ENCODE assay signal across 8 cellular contexts in genomic region chr22:37545703-37546435, GRCh38. TPM values are rescaled to one million over a fixed set of nuclear protein-coding genes. Genes with fewer than 3 reads are reported as not detected.
DNase-seq lines count a peak whose midpoint lies in the region; ATAC-seq and TF ChIP-seq lines count a peak whose summit lies in the region.

No MANE protein-coding gene starts in this region.

- peak overlapping the region; percentile 3 for H2AFZ ChIP-seq in fibroblast of lung (ENCODE audit: low read length)

- no peaks in the 10 kb centered on the region for H3K79me2 ChIP-seq in fibroblast of lung (ENCODE audit: control insufficient read depth, insufficient read depth, low read length)

- H3K27ac Mint-ChIP-seq in nephron = peak overlapping the region; percentile 99 to 100 (median 99)
- H3K27ac Mint-ChIP-seq in naive thymus-derived CD8-positive, alpha-beta T cell = peak overlapping the region in 1 of 10 donors; percentile 63
- peak overlapping the region in 1 of 9 donors; percentile 50 for H3K27ac Mint-ChIP-seq in naive thymus-derived CD4-positive, alpha-beta T cell
- no peak overlapping the region for H3K27ac Mint-ChIP-seq in activated T-helper 1 cell treated with anti-CD3 and anti-CD28 coated beads, Interleukin-12 subunit alpha, Interleukin-12 subunit beta, Interleukin-2, Interleukin-4 antibody, amounts not matched to agents 30 ng/mL and 10 ng/mL and 1 ng/mL, durations not matched to agents 14 hours and 24 hours and 36 hours

- no peak for ATAC-seq in naive thymus-derived CD8-positive, alpha-beta T cell
- no peak for ATAC-seq in naive thymus-derived CD4-positive, alpha-beta T cell

- H3K4me1 ChIP-seq in Peyer's patch (peaks cover 0 to 30% (median 7%) of the 10 kb centered on the region in 4 donors), fibroblast of lung (ENCODE audit: control insufficient read depth, extremely low read depth, insufficient read depth, low read length) (peaks cover 25% of the 10 kb centered on the region)
- H3K4me1 ChIP-seq in naive thymus-derived CD4-positive, alpha-beta T cell (ENCODE audit: control insufficient read depth in 2 of 2, insufficient read depth in 2 of 2, low read length in 2 of 2) = peaks cover 0 to 7% of the 10 kb centered on the region in 2 donors

- H3K27ac ChIP-seq in Peyer's patch (peak overlapping the region; percentile 71 to 83 (median 78)), fibroblast of lung (ENCODE audit: insufficient read depth, low read length) (peak overlapping the region; percentile 82)
- no peak overlapping the region for H3K27ac ChIP-seq in naive thymus-derived CD4-positive, alpha-beta T cell (ENCODE audit: low read depth, low read length)

- no peak for TF ChIP-seq CTCF in AG04449 (IDR thresholded peaks at IDR 0.05; ENCODE audit: insufficient read depth, low read length, missing control alignments)
- TF ChIP-seq CTCF in Peyer's patch (IDR thresholded peaks at IDR 0.05) = no peak
- no peak for TF ChIP-seq CTCF in fibroblast of lung (conservative IDR thresholded peaks at IDR 0.05 in 1 of 2, IDR thresholded peaks at IDR 0.05 in 1 of 2; ENCODE audit: low read depth in 1 of 2, low read length in 2 of 2)
- no peak for TF ChIP-seq CTCF in nephron (IDR thresholded peaks at IDR 0.05; ENCODE audit: unreplicated experiment in 3 of 3)

- H3K27me3 ChIP-seq in Peyer's patch = no peaks in the 10 kb centered on the region
- H3K27me3 ChIP-seq in fibroblast of lung (ENCODE audit: control insufficient read depth, insufficient read depth, low read length) = no peaks in the 10 kb centered on the region
- H3K27me3 ChIP-seq in naive thymus-derived CD4-positive, alpha-beta T cell (ENCODE audit: control insufficient read depth in 2 of 2, insufficient read depth in 2 of 2, low read length in 2 of 2) = no peaks in the 10 kb centered on the region

- DNase-seq in AG04449 (ENCODE audit: low read depth, low spot score) = peak; percentile 47
- DNase-seq in Peyer's patch = peak; percentile 43 to 93 (median 89)
- peak; percentile 94 to 95 for DNase-seq in fibroblast of lung (ENCODE audit: low read depth in 2 of 2)
- DNase-seq in naive thymus-derived CD8-positive, alpha-beta T cell = no peak
- no peak for DNase-seq in naive thymus-derived CD4-positive, alpha-beta T cell
- no peak for DNase-seq in activated T-helper 1 cell treated with anti-CD3 and anti-CD28 coated beads, Interleukin-12 subunit alpha, Interleukin-12 subunit beta, Interleukin-2, Interleukin-4 antibody, amounts not matched to agents 30 ng/mL and 10 ng/mL and 1 ng/mL, durations not matched to agents 14 hours and 24 hours and 36 hours (ENCODE audit: low spot score)
- no peak for DNase-seq in NCI-H1092 (lab: John Stamatoyannopoulos, UW)

- H3K4me3 Mint-ChIP-seq in nephron = peak overlapping the region; percentile 47 to 66 (median 65)
- peak overlapping the region in 1 of 10 donors; percentile 19 for H3K4me3 Mint-ChIP-seq in naive thymus-derived CD8-positive, alpha-beta T cell
- no peak overlapping the region for H3K4me3 Mint-ChIP-seq in naive thymus-derived CD4-positive, alpha-beta T cell
- H3K4me3 Mint-ChIP-seq in activated T-helper 1 cell treated with anti-CD3 and anti-CD28 coated beads, Interleukin-12 subunit alpha, Interleukin-12 subunit beta, Interleukin-2, Interleukin-4 antibody, amounts not matched to agents 30 ng/mL and 10 ng/mL and 1 ng/mL, durations not matched to agents 14 hours and 24 hours and 36 hours = no peak overlapping the region

- intact Hi-C loops in naive thymus-derived CD4-positive, alpha-beta T cell (cut with micrococcal nuclease) = loop anchor here in 1 of 2 donors (1.0 kb wide), 1 partner anchor 21 kb away; no protein-coding TSS in a partner anchor
- intact Hi-C loops in activated T-helper 1 cell treated with anti-CD3 and anti-CD28 coated beads, Interleukin-12 subunit alpha, Interleukin-12 subunit beta, Interleukin-2, Interleukin-4 antibody, amounts not matched to agents 30 ng/mL and 10 ng/mL and 1 ng/mL, durations not matched to agents 14 hours and 24 hours and 36 hours (cut with micrococcal nuclease) = loop anchor here (1.0 kb wide), 2 partner anchors 21 to 46 kb away; no protein-coding TSS in a partner anchor

- H4K20me1 ChIP-seq in fibroblast of lung (ENCODE audit: control insufficient read depth, extremely low read depth, insufficient read depth, low read length) = no peaks in the 10 kb centered on the region

- peak overlapping the region; percentile 42 for H3K4me3 ChIP-seq in AG04449 (ENCODE audit: low read depth, low read length)
- H3K4me3 ChIP-seq in Peyer's patch = peak overlapping the region in 2 of 4 donors; percentile 17 to 37
- H3K4me3 ChIP-seq in fibroblast of lung (replicated peaks in 1 of 4; ENCODE audit: control extremely low read depth in 1 of 4, insufficient read depth in 1 of 4, low read depth in 3 of 4, low read length in 4 of 4) = peak overlapping the region in 1 of 4 experiments; percentile 45
- H3K4me3 ChIP-seq in naive thymus-derived CD4-positive, alpha-beta T cell (ENCODE audit: low read length) = no peak overlapping the region

- POLR2A ChIA-PET in AG04449 (lab: Yijun Ruan, JAX) = interaction anchor here (1.5 to 2.1 kb wide), 4 partner anchors 14 to 63 kb away, joined by 6 to 11 read pairs (median 10); partner anchors contain the start of genes CDC42EP1 and GGA1
- POLR2A ChIA-PET in naive thymus-derived CD8-positive, alpha-beta T cell (lab: Charles Lee) = no interaction called here
- POLR2A ChIA-PET in naive thymus-derived CD4-positive, alpha-beta T cell (lab: Charles Lee) = interaction anchor here (2.1 kb wide), 1 partner anchor 21 kb away, joined by 8 read pairs; no protein-coding TSS in a partner anchor

- H3K4me2 ChIP-seq in fibroblast of lung (ENCODE audit: extremely low read depth, insufficient read depth, low read length) = peak overlapping the region; percentile 39

- H3K9me3 Mint-ChIP-seq in nephron = no peaks in the 10 kb centered on the region
- H3K9me3 Mint-ChIP-seq in naive thymus-derived CD8-positive, alpha-beta T cell = no peaks in the 10 kb centered on the region
- H3K9me3 Mint-ChIP-seq in naive thymus-derived CD4-positive, alpha-beta T cell = no peaks in the 10 kb centered on the region
- H3K9me3 Mint-ChIP-seq in activated T-helper 1 cell treated with anti-CD3 and anti-CD28 coated beads, Interleukin-12 subunit alpha, Interleukin-12 subunit beta, Interleukin-2, Interleukin-4 antibody, amounts not matched to agents 30 ng/mL and 10 ng/mL and 1 ng/mL, durations not matched to agents 14 hours and 24 hours and 36 hours = no peaks in the 10 kb centered on the region

- H3K36me3 Mint-ChIP-seq in nephron (ENCODE audit: low read depth) = no peaks in the 10 kb centered on the region
- no peaks in the 10 kb centered on the region for H3K36me3 Mint-ChIP-seq in naive thymus-derived CD8-positive, alpha-beta T cell
- no peaks in the 10 kb centered on the region for H3K36me3 Mint-ChIP-seq in naive thymus-derived CD4-positive, alpha-beta T cell
- peaks cover 2% of the 10 kb centered on the region for H3K36me3 Mint-ChIP-seq in activated T-helper 1 cell treated with anti-CD3 and anti-CD28 coated beads, Interleukin-12 subunit alpha, Interleukin-12 subunit beta, Interleukin-2, Interleukin-4 antibody, amounts not matched to agents 30 ng/mL and 10 ng/mL and 1 ng/mL, durations not matched to agents 14 hours and 24 hours and 36 hours (ENCODE audit: low read depth)

- no peaks in the 10 kb centered on the region for H3K27me3 Mint-ChIP-seq in nephron (ENCODE audit: low read depth)
- peaks cover 2 to 32% (median 5%) of the 10 kb centered on the region in 5 donors for H3K27me3 Mint-ChIP-seq in naive thymus-derived CD8-positive, alpha-beta T cell
- H3K27me3 Mint-ChIP-seq in naive thymus-derived CD4-positive, alpha-beta T cell = peaks cover 0 to 10% (median 6%) of the 10 kb centered on the region in 5 donors
- H3K27me3 Mint-ChIP-seq in activated T-helper 1 cell treated with anti-CD3 and anti-CD28 coated beads, Interleukin-12 subunit alpha, Interleukin-12 subunit beta, Interleukin-2, Interleukin-4 antibody, amounts not matched to agents 30 ng/mL and 10 ng/mL and 1 ng/mL, durations not matched to agents 14 hours and 24 hours and 36 hours (ENCODE audit: insufficient read depth) = peaks cover 8% of the 10 kb centered on the region

- no peaks in the 10 kb centered on the region for H3K36me3 ChIP-seq in Peyer's patch
- no peaks in the 10 kb centered on the region for H3K36me3 ChIP-seq in fibroblast of lung (ENCODE audit: control insufficient read depth, insufficient read depth, low read length)
- no peaks in the 10 kb centered on the region for H3K36me3 ChIP-seq in naive thymus-derived CD4-positive, alpha-beta T cell (ENCODE audit: control insufficient read depth in 2 of 3, insufficient read depth in 3 of 3, low read length in 3 of 3)

- CTCF ChIA-PET in AG04449 (lab: Yijun Ruan, JAX) = interaction anchor here (0.8 to 16.8 kb wide), 6 partner anchors 9 to 94 kb away, joined by 3 to 728 read pairs (median 150); partner anchors contain the start of genes CDC42EP1, GGA1, LGALS2 and SH3BP1
- CTCF ChIA-PET in naive thymus-derived CD4-positive, alpha-beta T cell (lab: Charles Lee) = interaction anchor here (1.2 to 3.2 kb wide), 3 partner anchors 21 to 46 kb away, joined by 3 to 14 read pairs (median 11); no protein-coding TSS in a partner anchor

- peak; percentile 49 to 82 for TF ChIP-seq POLR2A in Peyer's patch (IDR thresholded peaks at IDR 0.05)

- H3K9ac ChIP-seq in fibroblast of lung (ENCODE audit: insufficient read depth, low read length) = peak overlapping the region; percentile 57

- H3K9me3 ChIP-seq in Peyer's patch (no peaks in the 10 kb centered on the region), fibroblast of lung (ENCODE audit: control insufficient read depth, insufficient read depth, low read depth, low read length) (no peaks in the 10 kb centered on the region)
- H3K9me3 ChIP-seq in naive thymus-derived CD4-positive, alpha-beta T cell (ENCODE audit: control insufficient read depth in 2 of 3, low read length in 3 of 3) = no peaks in the 10 kb centered on the region

- peaks cover 48% of the 10 kb centered on the region for H3K4me1 Mint-ChIP-seq in nephron
- H3K4me1 Mint-ChIP-seq in naive thymus-derived CD8-positive, alpha-beta T cell = peaks cover 4 to 20% (median 11%) of the 10 kb centered on the region in 4 donors
- peaks cover 4 to 20% (median 7%) of the 10 kb centered on the region in 7 donors for H3K4me1 Mint-ChIP-seq in naive thymus-derived CD4-positive, alpha-beta T cell
- peaks cover 24% of the 10 kb centered on the region for H3K4me1 Mint-ChIP-seq in activated T-helper 1 cell treated with anti-CD3 and anti-CD28 coated beads, Interleukin-12 subunit alpha, Interleukin-12 subunit beta, Interleukin-2, Interleukin-4 antibody, amounts not matched to agents 30 ng/mL and 10 ng/mL and 1 ng/mL, durations not matched to agents 14 hours and 24 hours and 36 hours (ENCODE audit: low read depth)

RNA-seq across cellular contexts. Expression of gene CDC42EP1, which starts 14.4 kb away (rescaled TPM):
- 10 to 100 TPM; 22.3 to 41.0 (median 34.7) TPM for total RNA-seq in Peyer's patch
- 11.8 and 17.2 TPM in 2 replicates for total RNA-seq in fibroblast of lung
- polyA plus RNA-seq in fibroblast of lung = 10.4 and 10.6 TPM in 2 replicates
- 63.6 and 69.7 TPM in 2 replicates for polyA plus RNA-seq in fibroblast of lung (2012)
- 72.6 and 80.2 TPM in 2 replicates for polyA minus RNA-seq in fibroblast of lung (ENCODE audit: low replicate concordance)
- not detected for total RNA-seq in naive thymus-derived CD8-positive, alpha-beta T cell
- not detected for polyA plus RNA-seq in naive thymus-derived CD8-positive, alpha-beta T cell
- 1 to 10 TPM in 1 of 5 experiments, under 1 TPM in 3, not detected in 1; 0.27 to 1.6 (median 0.62) TPM for total RNA-seq in naive thymus-derived CD4-positive, alpha-beta T cell
- polyA plus RNA-seq in naive thymus-derived CD4-positive, alpha-beta T cell = not detected
- total RNA-seq in activated T-helper 1 cell treated with anti-CD3 and anti-CD28 coated beads, Interleukin-12 subunit alpha, Interleukin-12 subunit beta, Interleukin-2, Interleukin-4 antibody, amounts not matched to agents 30 ng/mL and 10 ng/mL and 1 ng/mL, durations not matched to agents 14 hours and 24 hours and 36 hours = 1.1 and 1.5 TPM in 2 replicates

RNA-seq across cellular contexts. Expression of gene CARD10, which starts 26.7 kb away (rescaled TPM):
- total RNA-seq in Peyer's patch = 100 to 1,000 TPM in 3 of 4 donors, 10 to 100 TPM in 1; 74.3 to 142 (median 123) TPM
- total RNA-seq in fibroblast of lung = 1.3 and 2.3 TPM in 2 replicates
- 1.6 and 2.7 TPM in 2 replicates for polyA plus RNA-seq in fibroblast of lung
- 3.1 and 5.4 TPM in 2 replicates for polyA plus RNA-seq in fibroblast of lung (2012)
- polyA minus RNA-seq in fibroblast of lung (ENCODE audit: low replicate concordance) = 4.0 and 10.5 TPM in 2 replicates
- 1 to 10 TPM; 1.2 to 1.4 TPM for total RNA-seq in naive thymus-derived CD8-positive, alpha-beta T cell
- polyA plus RNA-seq in naive thymus-derived CD8-positive, alpha-beta T cell = under 1 TPM in 1 of 3 donors, not detected in 2; 0.22 TPM
- total RNA-seq in naive thymus-derived CD4-positive, alpha-beta T cell = 1 to 10 TPM in 1 of 5 experiments, under 1 TPM in 3, not detected in 1; 0.13 to 1.0 (median 0.57) TPM
- polyA plus RNA-seq in naive thymus-derived CD4-positive, alpha-beta T cell = under 1 TPM in 1 of 2 donors, not detected in 1; 0.69 TPM
- total RNA-seq in activated T-helper 1 cell treated with anti-CD3 and anti-CD28 coated beads, Interleukin-12 subunit alpha, Interleukin-12 subunit beta, Interleukin-2, Interleukin-4 antibody, amounts not matched to agents 30 ng/mL and 10 ng/mL and 1 ng/mL, durations not matched to agents 14 hours and 24 hours and 36 hours = not detected in 2 replicates

RNA-seq across cellular contexts. Expression of gene LGALS2, which starts 34.0 kb away (rescaled TPM):
- 100 to 1,000 TPM in 2 of 4 donors, 10 to 100 TPM in 2; 19.8 to 190 (median 92.7) TPM for total RNA-seq in Peyer's patch
- not detected in 2 replicates for total RNA-seq in fibroblast of lung
- polyA plus RNA-seq in fibroblast of lung = 0.19 TPM in 1 of 2 replicates, not detected in the other
- not detected in 2 replicates for polyA plus RNA-seq in fibroblast of lung (2012)
- polyA minus RNA-seq in fibroblast of lung (ENCODE audit: low replicate concordance) = not detected in 2 replicates
- total RNA-seq in naive thymus-derived CD8-positive, alpha-beta T cell = not detected
- polyA plus RNA-seq in naive thymus-derived CD8-positive, alpha-beta T cell = not detected
- 100 to 1,000 TPM in 1 of 5 experiments, 1 to 10 TPM in 1, not detected in 3; 6.4 to 123 TPM for total RNA-seq in naive thymus-derived CD4-positive, alpha-beta T cell
- under 1 TPM in 1 of 2 donors, not detected in 1; 0.71 TPM for polyA plus RNA-seq in naive thymus-derived CD4-positive, alpha-beta T cell
- not detected in 2 replicates for total RNA-seq in activated T-helper 1 cell treated with anti-CD3 and anti-CD28 coated beads, Interleukin-12 subunit alpha, Interleukin-12 subunit beta, Interleukin-2, Interleukin-4 antibody, amounts not matched to agents 30 ng/mL and 10 ng/mL and 1 ng/mL, durations not matched to agents 14 hours and 24 hours and 36 hours

RNA-seq across cellular contexts. Expression of gene MFNG, which starts 59.7 kb away (rescaled TPM):
- total RNA-seq in Peyer's patch (10 to 100 TPM; 12.4 to 47.0 (median 26.5) TPM), fibroblast of lung (under 0.01 TPM in 1 of 2 replicates, not detected in the other)
- 0.15 TPM in 1 of 2 replicates, not detected in the other for polyA plus RNA-seq in fibroblast of lung
- not detected in 2 replicates for polyA plus RNA-seq in fibroblast of lung (2012)
- not detected in 2 replicates for polyA minus RNA-seq in fibroblast of lung (ENCODE audit: low replicate concordance)
- total RNA-seq in naive thymus-derived CD8-positive, alpha-beta T cell = 100 to 1,000 TPM; 233 to 235 TPM
- polyA plus RNA-seq in naive thymus-derived CD8-positive, alpha-beta T cell = 100 to 1,000 TPM; 290 to 401 (median 329) TPM
- 100 to 1,000 TPM; 146 to 223 (median 203) TPM for total RNA-seq in naive thymus-derived CD4-positive, alpha-beta T cell
- polyA plus RNA-seq in naive thymus-derived CD4-positive, alpha-beta T cell = 100 to 1,000 TPM; 350 to 449 TPM
- 213 and 214 TPM in 2 replicates for total RNA-seq in activated T-helper 1 cell treated with anti-CD3 and anti-CD28 coated beads, Interleukin-12 subunit alpha, Interleukin-12 subunit beta, Interleukin-2, Interleukin-4 antibody, amounts not matched to agents 30 ng/mL and 10 ng/mL and 1 ng/mL, durations not matched to agents 14 hours and 24 hours and 36 hours

Comparison
In these comparisons a context has a peak if more than half of its experiments do, and no peak if none do; other contexts are left out.
1. DNase-seq: peak in AG04449 (single experiment), Peyer's patch (3 of 3) and fibroblast of lung (2 of 2); none in naive thymus-derived CD8-positive, alpha-beta T cell (0 of 10), naive thymus-derived CD4-positive, alpha-beta T cell (0 of 9), activated T-helper 1 cell treated with anti-CD3 and anti-CD28 coated beads, Interleukin-12 subunit alpha, Interleukin-12 subunit beta, Interleukin-2, Interleukin-4 antibody, amounts not matched to agents 30 ng/mL and 10 ng/mL and 1 ng/mL, durations not matched to agents 14 hours and 24 hours and 36 hours (single experiment) and NCI-H1092 (single experiment).
2. H3K4me3 Mint-ChIP-seq: peak in nephron (3 of 3); none in naive thymus-derived CD4-positive, alpha-beta T cell (0 of 10) and activated T-helper 1 cell treated with anti-CD3 and anti-CD28 coated beads, Interleukin-12 subunit alpha, Interleukin-12 subunit beta, Interleukin-2, Interleukin-4 antibody, amounts not matched to agents 30 ng/mL and 10 ng/mL and 1 ng/mL, durations not matched to agents 14 hours and 24 hours and 36 hours (single experiment).
3. RNA of gene CARD10, which starts 26.7 kb away (total RNA-seq): 74.3 to 142 TPM in Peyer's patch; 1.3 to 2.3 TPM in fibroblast of lung, 1.2 to 1.4 TPM in naive thymus-derived CD8-positive, alpha-beta T cell, 0.13 to 1.0 TPM in naive thymus-derived CD4-positive, alpha-beta T cell and not detected in activated T-helper 1 cell treated with anti-CD3 and anti-CD28 coated beads, Interleukin-12 subunit alpha, Interleukin-12 subunit beta, Interleukin-2, Interleukin-4 antibody, amounts not matched to agents 30 ng/mL and 10 ng/mL and 1 ng/mL, durations not matched to agents 14 hours and 24 hours and 36 hours; every median in the first group is over 10 times any median in the second.